Comparison of ENCODE assay signal across 8 cellular contexts in genomic region chr5:123035950-123036390, GRCh38. TPM values are rescaled to one million over a fixed set of nuclear protein-coding genes. Genes with fewer than 3 reads are reported as not detected.
DNase-seq lines count a peak whose midpoint lies in the region; ATAC-seq, FAIRE-seq and TF ChIP-seq lines count a peak whose summit lies in the region.

No MANE protein-coding gene starts in this region.

- TF ChIP-seq POLR2A in ovary (IDR thresholded peaks at IDR 0.05) = no peak

- H3K4me1 ChIP-seq in CD8-positive, alpha-beta memory T cell (ENCODE audit: insufficient read depth, low read length) = no peaks in the 10 kb centered on the region
- H3K4me1 ChIP-seq in ovary (ENCODE audit: insufficient read depth) = no peaks in the 10 kb centered on the region

- H3K36me3 ChIP-seq in CD8-positive, alpha-beta memory T cell (ENCODE audit: insufficient read depth, low read length) = no peaks in the 10 kb centered on the region
- no peaks in the 10 kb centered on the region for H3K36me3 ChIP-seq in ovary

- TF ChIP-seq CTCF in ovary (IDR thresholded peaks at IDR 0.05) = no peak

- no peaks in the 10 kb centered on the region for H3K9me3 ChIP-seq in CD8-positive, alpha-beta memory T cell (ENCODE audit: low read length)
- no peaks in the 10 kb centered on the region for H3K9me3 ChIP-seq in ovary

- CTCF ChIA-PET in CD8-positive, alpha-beta memory T cell (lab: Charles Lee) = no interaction called here

- no peaks in the 10 kb centered on the region for H3K9me3 Mint-ChIP-seq in CD8-positive, alpha-beta memory T cell
- no peaks in the 10 kb centered on the region for H3K9me3 Mint-ChIP-seq in activated T-helper 17 cell treated with anti-CD3 and anti-CD28 coated beads, Interleukin-2, amount 50 U/mL, for 72 hours

- peaks cover 13% of the 10 kb centered on the region for H3K27me3 ChIP-seq in CD8-positive, alpha-beta memory T cell (ENCODE audit: insufficient read depth, low read length, poor library complexity, severe bottlenecking)
- H3K27me3 ChIP-seq in ovary = no peaks in the 10 kb centered on the region

- H3K27me3 Mint-ChIP-seq in CD8-positive, alpha-beta memory T cell = peaks cover 33 to 71% of the 10 kb centered on the region in 2 donors
- peaks cover 54% of the 10 kb centered on the region for H3K27me3 Mint-ChIP-seq in activated T-helper 17 cell treated with anti-CD3 and anti-CD28 coated beads, Interleukin-2, amount 50 U/mL, for 72 hours

- DNase-seq in CD8-positive, alpha-beta memory T cell = no peak
- DNase-seq in HTR-8/SVneo (ENCODE audit: insufficient read length, low spot score) (peak; percentile 31), head of caudate nucleus (peak in 28 of 42 donors; percentile 4 to 50 (median 20)), ovary (peak; percentile 49 to 72 (median 62))

- no peak overlapping the region for H3K4me3 ChIP-seq in CD8-positive, alpha-beta memory T cell (ENCODE audit: low read length)
- H3K4me3 ChIP-seq in ovary = peak overlapping the region; percentile 93

- peaks cover 7 to 17% (median 17%) of the 10 kb centered on the region in 3 donors for H3K4me1 Mint-ChIP-seq in CD8-positive, alpha-beta memory T cell
- H3K4me1 Mint-ChIP-seq in activated T-helper 17 cell treated with anti-CD3 and anti-CD28 coated beads, Interleukin-2, amount 50 U/mL, for 72 hours = peaks cover 9% of the 10 kb centered on the region

- POLR2A ChIA-PET in CD8-positive, alpha-beta memory T cell (lab: Charles Lee) = no interaction called here

- no peak for FAIRE-seq in HTR-8/SVneo (lab: Jason Lieb, UNC)

- H3K27ac ChIP-seq in CD8-positive, alpha-beta memory T cell (ENCODE audit: low read depth, low read length) = no peak overlapping the region
- peak overlapping the region; percentile 60 to 89 for H3K27ac ChIP-seq in ovary

- no peak for TF ChIP-seq EP300 in ovary (IDR thresholded peaks at IDR 0.05)

- H3K36me3 Mint-ChIP-seq in CD8-positive, alpha-beta memory T cell = peaks cover 0 to 1% (median 0%) of the 10 kb centered on the region in 3 donors
- H3K36me3 Mint-ChIP-seq in activated T-helper 17 cell treated with anti-CD3 and anti-CD28 coated beads, Interleukin-2, amount 50 U/mL, for 72 hours (ENCODE audit: low read depth) = no peaks in the 10 kb centered on the region

- 0 to 1% (median 1%) methylated on average over 24 to 37 of the region's 37 CpGs for WGBS in ovary, 3 donors

- intact Hi-C loops in head of caudate nucleus (cut with DNase I) (no loop called here), ovary (cut with DNase I) (loop anchor here in 2 of 4 donors (5.0 to 10.0 kb wide), 3 partner anchors 51 to 309 kb away; partner anchors contain the start of gene PRDM6 (in 1 of the 2))

- no peak overlapping the region for H3K27ac Mint-ChIP-seq in CD8-positive, alpha-beta memory T cell
- H3K27ac Mint-ChIP-seq in activated T-helper 17 cell treated with anti-CD3 and anti-CD28 coated beads, Interleukin-2, amount 50 U/mL, for 72 hours = no peak overlapping the region

- ATAC-seq in GM19035 (IDR thresholded peaks at IDR 0.05; ENCODE audit: unreplicated experiment) = peak; percentile 32
- peak; percentile 14 for ATAC-seq in activated T-helper 17 cell treated with anti-CD3 and anti-CD28 coated beads, Interleukin-2, amount 50 U/mL, for 72 hours (replicated peaks)
- ATAC-seq in HG03378 (IDR thresholded peaks at IDR 0.05; ENCODE audit: unreplicated experiment) = no peak
- no peak for ATAC-seq in GM21526 (IDR thresholded peaks at IDR 0.05; ENCODE audit: low FRiP score, unreplicated experiment)

- H3K4me3 Mint-ChIP-seq in CD8-positive, alpha-beta memory T cell = peak overlapping the region in 6 of 7 donors; percentile 20 to 77 (median 75)
- peak overlapping the region; percentile 61 for H3K4me3 Mint-ChIP-seq in activated T-helper 17 cell treated with anti-CD3 and anti-CD28 coated beads, Interleukin-2, amount 50 U/mL, for 72 hours

RNA-seq across cellular contexts. Expression of gene PPIC, which starts 0.6 kb away (rescaled TPM):
- not detected for total RNA-seq in CD8-positive, alpha-beta memory T cell
- polyA plus RNA-seq in CD8-positive, alpha-beta memory T cell = not detected
- not detected for total RNA-seq in activated T-helper 17 cell treated with anti-CD3 and anti-CD28 coated beads, Interleukin-2, amount 50 U/mL, for 72 hours
- 10 to 100 TPM in 6 of 7 donors, 1 to 10 TPM in 1; 9.3 to 22.9 (median 20.2) TPM for total RNA-seq in ovary
- polyA plus RNA-seq in ovary = 10 to 100 TPM; 21.3 to 35.9 TPM

RNA-seq across cellular contexts. Expression of gene PRDM6, which starts 53.1 kb away (rescaled TPM):
- total RNA-seq in CD8-positive, alpha-beta memory T cell = not detected
- polyA plus RNA-seq in CD8-positive, alpha-beta memory T cell = not detected
- under 1 TPM in 1 of 2 donors, not detected in 1; 0.05 TPM for total RNA-seq in activated T-helper 17 cell treated with anti-CD3 and anti-CD28 coated beads, Interleukin-2, amount 50 U/mL, for 72 hours
- total RNA-seq in ovary = 10 to 100 TPM in 2 of 7 donors, 1 to 10 TPM in 5; 1.1 to 15.9 (median 4.2) TPM
- 1 to 10 TPM; 4.1 to 6.7 TPM for polyA plus RNA-seq in ovary

Comparison
In these comparisons a context has a peak if more than half of its experiments do, and no peak if none do; other contexts are left out.
1. DNase-seq: peak in HTR-8/SVneo (single experiment), head of caudate nucleus (28 of 42) and ovary (5 of 5); none in CD8-positive, alpha-beta memory T cell (0 of 5).
2. ATAC-seq: peak in GM19035 (single experiment) and activated T-helper 17 cell treated with anti-CD3 and anti-CD28 coated beads, Interleukin-2, amount 50 U/mL, for 72 hours (single experiment); none in HG03378 (single experiment) and GM21526 (single experiment).
3. RNA of gene PPIC, which starts 0.6 kb away (total RNA-seq): 9.3 to 22.9 TPM in ovary; not detected in activated T-helper 17 cell treated with anti-CD3 and anti-CD28 coated beads, Interleukin-2, amount 50 U/mL, for 72 hours and not detected in CD8-positive, alpha-beta memory T cell; every median in the first group is over 4 times any median in the second.